21 cellular contexts compared by ENCODE assay signal in the genomic region with DNA sequence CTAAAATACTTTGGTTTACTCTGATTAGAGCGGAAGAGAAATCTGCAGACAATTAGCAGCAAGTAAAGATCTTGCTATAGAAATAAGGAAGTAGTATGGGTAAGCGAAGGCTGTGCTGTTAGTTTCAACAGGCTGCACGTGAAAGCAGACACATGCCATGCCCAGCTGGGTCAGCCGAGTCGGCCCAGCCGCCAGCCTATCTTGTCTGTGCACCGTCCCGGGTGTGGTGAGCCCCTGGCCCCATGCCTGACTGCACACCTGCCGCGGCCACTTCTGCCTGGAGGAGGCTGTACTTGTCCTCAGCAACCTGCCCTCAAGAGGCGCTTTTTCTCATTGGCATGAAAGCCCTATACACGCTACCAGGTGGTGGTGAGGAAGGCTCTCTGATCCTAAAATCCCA.
"Had no signal": no experiment of that assay in that cellular context is flagged by ENCODE, and none has a peak within 500 bp of the region (broad histone marks: within the 10 kb centered on the region; RNA-seq: fewer than 3 reads in every experiment).

No MANE protein-coding gene starts in this region.

- ATAC-seq: activated T-cell treated with anti-CD3 and anti-CD28 coated beads, Interleukin-2, amount 50 U/mL, for 4 hours; heart left ventricle; left cardiac atrium; right lobe of liver; stimulated activated naive B cell treated with anti-CD40 and anti-IgM and Interleukin-4, amounts not matched to agents 10 μg/mL and 1 μg/mL and 100 μg/mL, for 72 hours; T-helper 17 cell had no signal

- H3K27ac ChIP-seq: coronary artery, heart left ventricle, right lobe of liver, upper lobe of left lung had no signal

- H3K27me3 ChIP-seq: heart left ventricle, right lobe of liver, upper lobe of left lung had no signal

- H3K4me1 ChIP-seq: heart left ventricle, right lobe of liver, upper lobe of left lung had no signal

- DNase-seq: activated CD4-positive, alpha-beta T cell treated with anti-CD3 and anti-CD28 coated beads for 4 hours; activated CD4-positive, alpha-beta T cell treated with anti-CD3 and anti-CD28 coated beads, Interleukin-2, amount 50 U/mL, for 48 hours; activated CD4-positive, CD25-positive, alpha-beta regulatory T cell; activated CD8-positive, alpha-beta memory T cell treated with anti-CD3 and anti-CD28 coated beads, Interleukin-2, amount 50 U/mL, for 48 hours; activated naive CD4-positive, alpha-beta T cell treated with anti-CD3 and anti-CD28 coated beads for 36 hours; activated naive CD8-positive, alpha-beta T cell treated with anti-CD3 and anti-CD28 coated beads, Interleukin-2, amount 10 ng/mL, durations not matched to agents 7 days and 5 days; activated T-cell treated with anti-CD3 and anti-CD28 coated beads, Interleukin-2, amount 50 U/mL, for 4 hours; amniotic stem cell; endodermal cell; left cardiac atrium; mesenchymal stem cell; nucleus accumbens; right lobe of liver; stimulated activated CD4-positive, alpha-beta T cell treated with anti-CD3 and anti-CD28 coated beads, Interleukin-2, amount 100 ng/mL, for 48 hours; stimulated activated CD8-positive, alpha-beta memory T cell treated with anti-CD3 and anti-CD28 coated beads, Interleukin-4, amount 100 ng/mL, for 48 hours; stimulated activated naive B cell treated with anti-CD40 and anti-IgM and Interleukin-4, amounts not matched to agents 10 μg/mL and 1 μg/mL and 100 μg/mL, for 72 hours; T-helper 17 cell had no signal

- H3K36me3 ChIP-seq: right lobe of liver had no signal

- H3K4me3 ChIP-seq: coronary artery, heart left ventricle, right lobe of liver, smooth muscle cell, upper lobe of left lung had no signal

- H3K9me3 ChIP-seq: heart left ventricle, right lobe of liver, upper lobe of left lung had no signal
